Comparison of ENCODE assay signal across 8 cellular contexts in the genomic region with DNA sequence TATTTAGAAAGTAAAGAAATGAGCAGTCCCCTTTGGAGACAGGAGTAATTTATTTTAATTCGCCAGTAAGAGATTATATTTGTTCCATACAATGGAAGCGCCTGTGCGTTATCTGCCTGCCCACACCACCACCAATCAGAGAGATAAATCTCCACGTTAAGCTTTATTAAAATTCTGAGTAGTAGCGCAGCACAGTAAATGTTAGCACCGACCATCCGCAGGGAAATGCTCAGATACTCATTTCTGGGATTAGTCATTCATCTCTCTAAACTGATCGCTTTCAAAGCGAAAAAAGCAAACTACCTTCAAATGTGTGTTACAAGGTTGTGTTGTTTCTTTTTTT. TPM values are rescaled to one million over a fixed set of nuclear protein-coding genes. Genes with fewer than 3 reads are reported as not detected.
A peak's percentile ranks its signal among the peaks of the same experiment; 100 is the strongest.
DNase-seq lines count a peak whose midpoint lies in the region; ATAC-seq, FAIRE-seq and TF ChIP-seq lines count a peak whose summit lies in the region.

No MANE protein-coding gene starts in this region.

- no peaks in the 10 kb centered on the region for H3K9me3 ChIP-seq in mononuclear cell (ENCODE audit: low read depth, low read length)

- FAIRE-seq in bronchial epithelial cell (lab: Jason Lieb, UNC) (no peak), frontal cortex (lab: Jason Lieb, UNC) (no peak)

- no peaks in the 10 kb centered on the region for H3K27me3 ChIP-seq in bronchial epithelial cell (ENCODE audit: control insufficient read depth, insufficient read depth, low read length)
- H3K27me3 ChIP-seq in mononuclear cell (ENCODE audit: insufficient read depth, low read length) = no peaks in the 10 kb centered on the region

- no peak for ATAC-seq in HG02885 (IDR thresholded peaks at IDR 0.05; ENCODE audit: poor library complexity, unreplicated experiment)
- ATAC-seq in GM19455 (IDR thresholded peaks at IDR 0.05; ENCODE audit: unreplicated experiment) = no peak

- H3K4me1 ChIP-seq in mononuclear cell (ENCODE audit: insufficient read depth, low read length) = peaks cover 56% of the 10 kb centered on the region

- TF ChIP-seq CTCF in GM12864 (IDR thresholded peaks at IDR 0.05; ENCODE audit: low read depth, low read length, missing control alignments) (no peak), bronchial epithelial cell (IDR thresholded peaks at IDR 0.05; ENCODE audit: insufficient read depth, low read length, severe bottlenecking) (no peak)

- DNase-seq in GM12864 (ENCODE audit: low read depth) = no peak
- peak; percentile 28 for DNase-seq in NCI-H526 treated with DMSO at 0.1 percent for 48 hours (lab: John Stamatoyannopoulos, UW)
- DNase-seq in bronchial epithelial cell (ENCODE audit: low read depth) = no peak
- no peak for DNase-seq in DMS114 treated with DMSO at 0.1 percent for 48 hours (lab: John Stamatoyannopoulos, UW; ENCODE audit: unreplicated experiment)
- DNase-seq in frontal cortex (ENCODE audit: low spot score in 2 of 2) = no peak

- H3K36me3 ChIP-seq in bronchial epithelial cell (ENCODE audit: control insufficient read depth, insufficient read depth, low read length) = peaks cover 17% of the 10 kb centered on the region

- peak overlapping the region; percentile 74; the same call in 1 of the 2 replicates for H3K4me3 ChIP-seq in GM12864 (ENCODE audit: low read depth, low read length)
- peak overlapping the region; percentile 86 for H3K4me3 ChIP-seq in bronchial epithelial cell (ENCODE audit: low read depth, low read length)
- peak overlapping the region; percentile 70 for H3K4me3 ChIP-seq in mononuclear cell (ENCODE audit: low read length)

RNA-seq across cellular contexts. Expression of a gene that starts 1.2 kb away (rescaled TPM):
- total RNA-seq in bronchial epithelial cell = 144 and 153 TPM in 2 replicates
- 64.1 TPM for total RNA-seq in mononuclear cell
- 11.0 TPM for total RNA-seq in frontal cortex
